1 cellular context compared by ENCODE assay signal in genomic region chr2:235493402-235493774, GRCh38.
A peak's percentile ranks its signal among the peaks of the same experiment; 100 is the strongest.
TF ChIP-seq lines count a peak whose summit lies in the region.

No MANE protein-coding gene starts in this region.

TF ChIP-seq in HepG2, 621 proteins besides CTCF, POLR2A, EP300 and RAD21 (continues in another document):
- TF ChIP-seq LRRFIP1 (CRISPR knock-in tag; conservative IDR thresholded peaks at IDR 0.05) = no peak
- no peak for TF ChIP-seq KLF16 (CRISPR knock-in tag; IDR thresholded peaks at IDR 0.05)
- peak; percentile 6 for TF ChIP-seq PHF5A (CRISPR knock-in tag; IDR thresholded peaks at IDR 0.05; ENCODE audit: low read depth, unreplicated experiment)
- TF ChIP-seq MTA3 (CRISPR knock-in tag; IDR thresholded peaks at IDR 0.05) = 0 out of 2 replicates have a peak, but pooled peaks have one; percentile 49
- TF ChIP-seq CEBPG (CRISPR knock-in tag; IDR thresholded peaks at IDR 0.05) = no peak
- 0 out of 2 replicates have a peak, but pooled peaks have one; percentile 37 for TF ChIP-seq MYNN (CRISPR knock-in tag; IDR thresholded peaks at IDR 0.05; ENCODE audit: low read depth)
- no peak for TF ChIP-seq MED8 (CRISPR knock-in tag; IDR thresholded peaks at IDR 0.05; ENCODE audit: insufficient replicate concordance)
- TF ChIP-seq ATF3 (CRISPR knock-in tag; IDR thresholded peaks at IDR 0.05) = no peak; the same call in 1 of the 2 replicates
- TF ChIP-seq KDM5B (CRISPR knock-in tag; IDR thresholded peaks at IDR 0.05; ENCODE audit: borderline replicate concordance) = 0 out of 2 replicates have a peak, but pooled peaks have one; percentile 1
- TF ChIP-seq DMAP1 (CRISPR knock-in tag; IDR thresholded peaks at IDR 0.05) = 0 out of 2 replicates have a peak, but pooled peaks have one; percentile 39
- TF ChIP-seq NFAT5 (CRISPR knock-in tag; IDR thresholded peaks at IDR 0.05) = no peak
- no peak for TF ChIP-seq MAF1 (CRISPR knock-in tag; IDR thresholded peaks at IDR 0.05; ENCODE audit: borderline replicate concordance)
- no peak for TF ChIP-seq NR3C1 (CRISPR knock-in tag; IDR thresholded peaks at IDR 0.05)
- no peak for TF ChIP-seq ZFP41 (CRISPR knock-in tag; IDR thresholded peaks at IDR 0.05; ENCODE audit: borderline replicate concordance)
- TF ChIP-seq ZNF33A (CRISPR knock-in tag; IDR thresholded peaks at IDR 0.05; ENCODE audit: borderline replicate concordance) = no peak
- TF ChIP-seq SOX13 (IDR thresholded peaks at IDR 0.05) = no peak
- TF ChIP-seq SOX13 (CRISPR knock-in tag; conservative IDR thresholded peaks at IDR 0.05 in 1 of 2, IDR thresholded peaks at IDR 0.05 in 1 of 2) = 0 out of 4 replicates have a peak, but pooled peaks of 1 of the 2 experiments have one; percentile 2
- TF ChIP-seq AHDC1 (CRISPR knock-in tag; IDR thresholded peaks at IDR 0.05; ENCODE audit: borderline replicate concordance) = peak; percentile 22; the same call in 1 of the 2 replicates
- TF ChIP-seq HINFP (CRISPR knock-in tag; IDR thresholded peaks at IDR 0.05; ENCODE audit: low read depth) = peak; percentile 6; the same call in 1 of the 2 replicates
- no peak for TF ChIP-seq DMTF1 (CRISPR knock-in tag; IDR thresholded peaks at IDR 0.05)
- TF ChIP-seq ZNF781 (CRISPR knock-in tag; IDR thresholded peaks at IDR 0.05; ENCODE audit: borderline replicate concordance, not compliant biosample characterization) = peak; percentile 35
- TF ChIP-seq ZNF33B (CRISPR knock-in tag; IDR thresholded peaks at IDR 0.05) = 0 out of 2 replicates have a peak, but pooled peaks have one; percentile 60
- no peak for TF ChIP-seq ZNF572 (CRISPR knock-in tag; IDR thresholded peaks at IDR 0.05)
- TF ChIP-seq KDM1A (CRISPR knock-in tag; IDR thresholded peaks at IDR 0.05) = no peak
- no peak for TF ChIP-seq ISX (CRISPR knock-in tag; conservative IDR thresholded peaks at IDR 0.05)
- 0 out of 2 replicates have a peak, but pooled peaks have one; percentile 15 for TF ChIP-seq SETDB1 (CRISPR knock-in tag; IDR thresholded peaks at IDR 0.05; ENCODE audit: borderline replicate concordance)
- no peak for TF ChIP-seq ZBTB3 (CRISPR knock-in tag; IDR thresholded peaks at IDR 0.05; ENCODE audit: borderline replicate concordance, low read depth)
- no peak for TF ChIP-seq FOXO1 (CRISPR knock-in tag; IDR thresholded peaks at IDR 0.05)
- TF ChIP-seq ZNF577 (CRISPR knock-in tag; IDR thresholded peaks at IDR 0.05; ENCODE audit: borderline replicate concordance, low read depth) = no peak
- TF ChIP-seq ZFP91 (CRISPR knock-in tag; IDR thresholded peaks at IDR 0.05; ENCODE audit: borderline replicate concordance) = 0 out of 2 replicates have a peak, but pooled peaks have one; percentile 31
- 0 out of 2 replicates have a peak, but pooled peaks have one; percentile 6 for TF ChIP-seq ETV5 (CRISPR knock-in tag; IDR thresholded peaks at IDR 0.05; ENCODE audit: borderline replicate concordance)
- no peak for TF ChIP-seq TMF1 (CRISPR knock-in tag; IDR thresholded peaks at IDR 0.05; ENCODE audit: low read depth)
- no peak for TF ChIP-seq NFKBIZ (CRISPR knock-in tag; IDR thresholded peaks at IDR 0.05)
- no peak for TF ChIP-seq KLF9 (CRISPR knock-in tag; IDR thresholded peaks at IDR 0.05; ENCODE audit: low read depth)
- peak; percentile 59; the same call in 1 of the 2 replicates for TF ChIP-seq RFXAP (CRISPR knock-in tag; IDR thresholded peaks at IDR 0.05; ENCODE audit: borderline replicate concordance)
- no peak for TF ChIP-seq ERF (CRISPR knock-in tag; IDR thresholded peaks at IDR 0.05)
- TF ChIP-seq RCOR2 (CRISPR knock-in tag; IDR thresholded peaks at IDR 0.05) = no peak
- no peak for TF ChIP-seq NFKB2 (CRISPR knock-in tag; IDR thresholded peaks at IDR 0.05; ENCODE audit: borderline replicate concordance)
- TF ChIP-seq ZNF678 (CRISPR knock-in tag; IDR thresholded peaks at IDR 0.05) = no peak
